ENCODE assay signal across 11 cellular contexts in the genomic region with DNA sequence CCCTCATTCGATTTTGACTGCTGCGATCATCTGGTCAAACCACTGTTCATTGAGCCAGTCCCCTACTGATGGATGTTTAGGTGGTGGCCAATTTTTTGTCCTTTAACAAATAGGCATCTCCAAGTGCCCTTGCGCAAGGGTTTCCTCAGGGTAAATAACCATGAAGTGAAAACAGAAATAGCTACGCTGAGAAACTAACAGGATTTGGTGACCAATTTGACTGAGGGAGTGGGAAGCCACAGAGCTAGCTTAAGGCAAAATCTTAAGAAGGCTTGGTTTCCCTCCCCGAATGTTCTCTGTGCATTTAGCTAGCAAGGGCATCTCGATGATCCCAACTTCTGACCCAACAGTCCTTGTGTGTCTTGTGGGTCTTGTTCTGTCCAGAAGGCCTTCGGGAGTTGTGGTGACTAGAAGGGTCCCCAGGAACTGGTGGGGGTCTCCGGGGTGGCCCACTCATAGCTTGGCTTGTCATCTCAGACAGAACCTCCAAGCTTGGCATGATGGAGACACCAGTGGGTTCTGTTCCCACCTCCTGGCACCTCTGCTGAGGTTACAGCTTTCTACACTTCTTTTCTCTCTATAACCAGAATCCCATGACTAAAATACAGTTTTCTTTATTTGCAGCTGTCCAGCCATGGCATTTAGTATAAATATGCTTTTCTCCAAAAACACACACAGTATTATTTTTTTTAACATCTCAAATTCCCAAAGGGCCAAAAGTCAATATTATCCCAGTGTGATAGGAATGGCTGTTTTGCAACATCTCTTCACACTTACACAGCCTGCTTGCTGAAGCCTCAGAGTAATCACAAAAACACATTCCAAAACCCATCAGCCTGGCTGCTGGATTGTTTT.
A peak's percentile ranks its signal among the peaks of the same experiment; 100 is the strongest.
DNase-seq lines count a peak whose midpoint lies in the region; ATAC-seq and TF ChIP-seq lines count a peak whose summit lies in the region.
"Had no signal": no experiment of that assay in that cellular context is flagged by ENCODE, and none has a peak within 500 bp of the region (broad histone marks: within the 10 kb centered on the region; RNA-seq: fewer than 3 reads in every experiment).

No MANE protein-coding gene starts in this region.

- no peak for TF ChIP-seq CTCF in breast epithelium (IDR thresholded peaks at IDR 0.05)

- no peak for TF ChIP-seq POLR2A in breast epithelium (IDR thresholded peaks at IDR 0.05)

- ATAC-seq in GM19328 (IDR thresholded peaks at IDR 0.05; ENCODE audit: unreplicated experiment): no peak
- ATAC-seq in HG02623 (IDR thresholded peaks at IDR 0.05; ENCODE audit: unreplicated experiment): no peak

- peaks cover 0 to 24% of the 10 kb centered on the region in 2 donors for H3K4me1 ChIP-seq in breast epithelium
- peaks cover 53% of the 10 kb centered on the region for H3K4me1 ChIP-seq in mesodermal cell (ENCODE audit: control insufficient read depth, insufficient read depth, low read length, poor library complexity, severe bottlenecking)

- H3K27ac ChIP-seq in breast epithelium (peak overlapping the region; percentile 13 to 23), mesodermal cell (ENCODE audit: low read depth, low read length, severe bottlenecking) (peak overlapping the region; percentile 48)
- H3K27ac ChIP-seq: dorsolateral prefrontal cortex had no signal

- 92 to 96% methylated on average over 7 of the region's 8 CpGs for WGBS in mesodermal cell (ENCODE audit: insufficient coverage in 2 of 2), 2 experiments

- H3K4me3 ChIP-seq in breast epithelium: no peak overlapping the region
- no peak overlapping the region for H3K4me3 ChIP-seq in mesodermal cell (ENCODE audit: extremely low read depth, insufficient read depth, low read length, poor library complexity, severe bottlenecking)
- H3K4me3 ChIP-seq: dorsolateral prefrontal cortex had no signal

- H3K36me3 ChIP-seq in breast epithelium (no peaks in the 10 kb centered on the region), mesodermal cell (ENCODE audit: control insufficient read depth, insufficient read depth, low read length) (peaks cover 8% of the 10 kb centered on the region)

- intact Hi-C loops in breast epithelium (cut with DNase I; ENCODE audit: low total_unique reads): no loop called here

- DNase-seq in CD1c-positive myeloid dendritic cell (ENCODE audit: extremely low spot score): peak; percentile 28
- peak; percentile 73 for DNase-seq in M059J (ENCODE audit: low read depth)
- no peak for DNase-seq in breast epithelium (ENCODE audit: low spot score in 2 of 2)
- DNase-seq in NCI-H510A treated with DMSO at 0.1 percent for 48 hours (lab: John Stamatoyannopoulos, UW): no peak
- no peak for DNase-seq in NCI-H1436 (lab: John Stamatoyannopoulos, UW)
- DNase-seq: dorsolateral prefrontal cortex, NCI-H2081, SK-N-SH had no signal

- H3K9me3 ChIP-seq in breast epithelium (no peaks in the 10 kb centered on the region), mesodermal cell (ENCODE audit: control insufficient read depth, low read length) (no peaks in the 10 kb centered on the region)
- H3K9me3 ChIP-seq: SK-N-SH had no signal

- H3K27me3 ChIP-seq in breast epithelium: no peaks in the 10 kb centered on the region
- H3K27me3 ChIP-seq: dorsolateral prefrontal cortex had no signal

Comparison
In these comparisons a context has a peak if more than half of its experiments do, and no peak if none do; other contexts are left out.
1. DNase-seq: peak in CD1c-positive myeloid dendritic cell (single experiment) and M059J (single experiment); none in breast epithelium (0 of 2), NCI-H510A treated with DMSO at 0.1 percent for 48 hours (single experiment) and NCI-H1436 (single experiment).